ENCODE assay signal across 8 cellular contexts in the genomic region with DNA sequence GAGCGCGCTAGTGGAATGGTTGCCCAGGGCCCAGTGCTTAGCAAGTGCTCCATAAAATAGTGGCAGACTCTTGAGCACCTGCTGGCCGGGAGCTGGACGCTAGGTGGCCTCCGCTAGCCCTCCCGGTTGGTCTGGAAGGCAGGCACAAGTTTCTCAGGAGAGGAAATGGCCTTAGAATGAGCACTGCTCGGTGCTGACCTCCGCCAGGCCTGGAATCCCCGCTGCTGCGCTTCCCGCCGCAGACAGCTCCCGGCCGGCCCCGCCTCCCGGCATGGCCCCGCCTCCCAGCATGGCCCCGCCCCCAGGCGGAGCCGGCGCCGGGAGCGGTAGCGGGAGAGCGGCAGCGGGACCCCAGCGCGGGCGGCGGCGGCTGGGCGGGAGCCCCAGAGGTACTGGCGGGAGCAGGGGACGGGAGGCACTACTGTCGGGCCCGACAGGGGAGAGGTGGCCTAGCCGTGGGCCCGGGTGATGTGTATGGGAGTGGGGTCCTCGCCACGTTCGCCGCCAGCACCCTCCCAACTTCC. TPM values are rescaled to one million over a fixed set of nuclear protein-coding genes. Genes with fewer than 3 reads are reported as not detected.
DNase-seq lines count a peak whose midpoint lies in the region; ATAC-seq and TF ChIP-seq lines count a peak whose summit lies in the region.

A gene with protein sequence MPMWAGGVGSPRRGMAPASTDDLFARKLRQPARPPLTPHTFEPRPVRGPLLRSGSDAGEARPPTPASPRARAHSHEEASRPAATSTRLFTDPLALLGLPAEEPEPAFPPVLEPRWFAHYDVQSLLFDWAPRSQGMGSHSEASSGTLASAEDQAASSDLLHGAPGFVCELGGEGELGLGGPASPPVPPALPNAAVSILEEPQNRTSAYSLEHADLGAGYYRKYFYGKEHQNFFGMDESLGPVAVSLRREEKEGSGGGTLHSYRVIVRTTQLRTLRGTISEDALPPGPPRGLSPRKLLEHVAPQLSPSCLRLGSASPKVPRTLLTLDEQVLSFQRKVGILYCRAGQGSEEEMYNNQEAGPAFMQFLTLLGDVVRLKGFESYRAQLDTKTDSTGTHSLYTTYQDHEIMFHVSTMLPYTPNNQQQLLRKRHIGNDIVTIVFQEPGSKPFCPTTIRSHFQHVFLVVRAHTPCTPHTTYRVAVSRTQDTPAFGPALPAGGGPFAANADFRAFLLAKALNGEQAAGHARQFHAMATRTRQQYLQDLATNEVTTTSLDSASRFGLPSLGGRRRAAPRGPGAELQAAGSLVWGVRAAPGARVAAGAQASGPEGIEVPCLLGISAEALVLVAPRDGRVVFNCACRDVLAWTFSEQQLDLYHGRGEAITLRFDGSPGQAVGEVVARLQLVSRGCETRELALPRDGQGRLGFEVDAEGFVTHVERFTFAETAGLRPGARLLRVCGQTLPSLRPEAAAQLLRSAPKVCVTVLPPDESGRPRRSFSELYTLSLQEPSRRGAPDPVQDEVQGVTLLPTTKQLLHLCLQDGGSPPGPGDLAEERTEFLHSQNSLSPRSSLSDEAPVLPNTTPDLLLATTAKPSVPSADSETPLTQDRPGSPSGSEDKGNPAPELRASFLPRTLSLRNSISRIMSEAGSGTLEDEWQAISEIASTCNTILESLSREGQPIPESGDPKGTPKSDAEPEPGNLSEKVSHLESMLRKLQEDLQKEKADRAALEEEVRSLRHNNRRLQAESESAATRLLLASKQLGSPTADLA (plus strand): TSS at position 308 of the 524 bp plus-strand sequence. CDS start 2,821 bp downstream, outside the sequence.

- H3K4me3 ChIP-seq in duodenal mucosa (ENCODE audit: low read depth in 1 of 2, low read length in 2 of 2): peak within 1 kb of the TSS; percentile 80
- peak within 1 kb of the TSS; percentile 58 to 79 (median 65) for H3K4me3 ChIP-seq in right lobe of liver

- H3K9ac ChIP-seq in duodenal mucosa (ENCODE audit: low read depth in 1 of 2, low read length in 2 of 2): peak within 1 kb of the TSS; percentile 68 to 81

- H3K36me3 ChIP-seq in duodenal mucosa (ENCODE audit: control insufficient read depth in 1 of 2, insufficient read depth in 2 of 2, low read length in 2 of 2) (peaks cover 20 to 46% of the 10 kb centered on the region in 2 donors), right lobe of liver (peaks cover 0 to 22% (median 11%) of the 10 kb centered on the region in 4 donors)

- peak; percentile 79 for TF ChIP-seq POLR2A in right lobe of liver (IDR thresholded peaks at IDR 0.05)

- peak within 1 kb of the TSS; percentile 81 for H3K27ac ChIP-seq in duodenal mucosa (ENCODE audit: low read depth, low read length)
- H3K27ac ChIP-seq in right lobe of liver: peak within 1 kb of the TSS; percentile 76 to 80 (median 77)

- WGBS in right lobe of liver (ENCODE audit: insufficient coverage, low coverage, low lambda C conversion rate, missing lambda C conversion rate): 0% methylated on average over 6 of the region's 42 CpGs

- intact Hi-C loops in right lobe of liver (cut with DNase I): no loop called here

- H3K9me3 ChIP-seq in duodenal mucosa (ENCODE audit: control insufficient read depth in 1 of 2, low read length in 2 of 2) (no peaks in the 10 kb centered on the region), right lobe of liver (no peaks in the 10 kb centered on the region)

- H3K27me3 ChIP-seq in duodenal mucosa (ENCODE audit: control insufficient read depth in 1 of 2, insufficient read depth in 2 of 2, low read length in 2 of 2): no peaks in the 10 kb centered on the region
- no peaks in the 10 kb centered on the region for H3K27me3 ChIP-seq in right lobe of liver

- ATAC-seq in HG02840 (IDR thresholded peaks at IDR 0.05; ENCODE audit: low FRiP score, unreplicated experiment) (peak; percentile 43), right lobe of liver (peak; percentile 82 to 87 (median 84)), GM18517 (IDR thresholded peaks at IDR 0.05; ENCODE audit: unreplicated experiment) (no peak)

- DNase-seq in NCI-H2227 treated with DMSO at 0.1 percent for 48 hours (lab: John Stamatoyannopoulos, UW): peak; percentile 91
- DNase-seq in activated CD4-positive, alpha-beta T cell treated with anti-CD3 and anti-CD28 coated beads, Interleukin-2, amount 50 U/mL, for 48 hours: peak; percentile 77 to 80
- peak; percentile 83 to 87 (median 84) for DNase-seq in right lobe of liver
- peak; percentile 70 for DNase-seq in stimulated activated CD4-positive, alpha-beta T cell treated with anti-CD3 and anti-CD28 coated beads, Interleukin-4, amount 100 ng/mL, for 24 hours

- peaks cover 20 to 39% of the 10 kb centered on the region in 2 donors for H3K4me1 ChIP-seq in duodenal mucosa (ENCODE audit: control insufficient read depth in 1 of 2, insufficient read depth in 2 of 2, low read length in 2 of 2)
- peaks cover 0 to 30% (median 11%) of the 10 kb centered on the region in 4 donors for H3K4me1 ChIP-seq in right lobe of liver

- TF ChIP-seq CTCF in GM12873 (IDR thresholded peaks at IDR 0.05; ENCODE audit: insufficient read depth, low read depth, low read length, missing control alignments) (peak; percentile 30), right lobe of liver (IDR thresholded peaks at IDR 0.05) (peak; percentile 30 to 37 (median 34))

RNA-seq across cellular contexts. Expression of the gene that starts here (rescaled TPM):
- 10 to 100 TPM; 21.1 to 34.1 (median 25.3) TPM for total RNA-seq in right lobe of liver
